Comparison of ENCODE assay signal across 8 cellular contexts in the genomic region with DNA sequence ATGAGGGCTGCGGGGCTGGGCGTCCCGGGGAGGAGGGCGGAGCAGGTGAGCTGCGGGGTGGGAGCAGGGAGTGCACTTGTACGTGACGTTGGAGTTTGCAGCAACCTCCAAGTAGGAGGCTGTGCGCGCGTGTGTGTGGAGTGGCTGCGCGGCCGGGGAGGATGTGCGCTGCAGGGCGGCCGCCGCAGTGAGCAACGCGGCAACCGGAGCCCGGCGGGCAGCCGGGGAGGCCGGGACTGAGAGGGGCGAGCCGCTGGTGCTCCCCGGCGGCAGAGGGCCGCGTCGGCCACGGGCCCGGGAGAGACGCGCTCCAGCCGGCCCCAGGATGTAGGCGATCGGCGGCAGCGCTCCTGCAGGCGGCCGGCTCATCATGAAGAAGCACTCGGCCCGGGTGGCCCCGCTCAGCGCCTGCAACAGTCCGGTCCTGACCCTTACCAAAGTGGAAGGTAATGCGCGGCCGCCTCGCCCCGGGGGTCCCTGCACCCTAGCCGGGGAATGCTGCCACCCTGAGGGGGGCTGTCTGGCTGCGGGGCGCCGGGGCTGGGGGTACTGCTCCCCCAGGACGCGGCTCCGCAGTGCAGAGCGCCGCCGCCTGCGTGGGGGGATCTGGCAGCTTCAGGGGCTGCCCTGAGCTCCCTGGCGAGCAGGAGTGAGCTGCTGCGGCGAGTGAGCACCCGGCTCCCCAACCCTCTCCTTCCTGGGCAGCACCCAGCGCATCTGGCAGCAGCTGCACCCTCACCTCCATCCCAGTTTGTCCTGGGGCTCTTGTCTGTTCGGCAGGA.
A peak's percentile ranks its signal among the peaks of the same experiment; 100 is the strongest.
DNase-seq lines count a peak whose midpoint lies in the region; ATAC-seq and TF ChIP-seq lines count a peak whose summit lies in the region.

No MANE protein-coding gene starts in this region.

- peak overlapping the region; percentile 64 for H3K9ac ChIP-seq in Loucy (ENCODE audit: low read depth, low read length, poor library complexity, severe bottlenecking)

- no peak overlapping the region for H3K27ac ChIP-seq in heart right ventricle

- H3K4me2 ChIP-seq in Loucy (ENCODE audit: low read depth, low read length, poor library complexity, severe bottlenecking), result peak overlapping the region; percentile 83

- H3K36me3 ChIP-seq in Loucy (ENCODE audit: insufficient read depth, low read length) (no peaks in the 10 kb centered on the region), heart right ventricle (no peaks in the 10 kb centered on the region)

- H3K4me3 ChIP-seq in Loucy (ENCODE audit: low read length, poor library complexity, severe bottlenecking) (peak overlapping the region; percentile 79), heart right ventricle (peak overlapping the region in 9 of 10 donors; percentile 26 to 56 (median 47))

- H3K9me3 ChIP-seq in Loucy (ENCODE audit: insufficient read depth, low read depth, low read length) (no peaks in the 10 kb centered on the region), heart right ventricle (no peaks in the 10 kb centered on the region)

- peak overlapping the region; percentile 92 for H2AFZ ChIP-seq in Loucy (ENCODE audit: low read length)

- peaks cover 19% of the 10 kb centered on the region for H3K4me1 Mint-ChIP-seq in activated T-helper 2 cell treated with anti-CD3 and anti-CD28 coated beads, Interferon-gamma antibody, Interleukin-2, Interleukin-4, amounts not matched to agents 10 μg/mL and 5 μg/mL and 100 μg/mL, durations not matched to agents 14 hours and 24 hours and 36 hours (ENCODE audit: low read depth)

- peak; percentile 77 for DNase-seq in Ammon's horn (ENCODE audit: low spot score)
- peak; percentile 20 for DNase-seq in activated T-helper 2 cell treated with anti-CD3 and anti-CD28 coated beads, Interferon-gamma antibody, Interleukin-2, Interleukin-4, amounts not matched to agents 10 μg/mL and 5 μg/mL and 100 μg/mL, durations not matched to agents 14 hours and 24 hours and 36 hours (ENCODE audit: low spot score)
- peak in 1 of 2 donors; percentile 26 for DNase-seq in heart right ventricle
- DNase-seq in putamen (ENCODE audit: low spot score), result peak; percentile 64
- DNase-seq in NCI-H2171 (lab: John Stamatoyannopoulos, UW), result no peak

- H3K79me2 ChIP-seq in Loucy (ENCODE audit: insufficient read depth, low read length), result no peaks in the 10 kb centered on the region

- no peak overlapping the region for H3K27ac Mint-ChIP-seq in activated T-helper 2 cell treated with anti-CD3 and anti-CD28 coated beads, Interferon-gamma antibody, Interleukin-2, Interleukin-4, amounts not matched to agents 10 μg/mL and 5 μg/mL and 100 μg/mL, durations not matched to agents 14 hours and 24 hours and 36 hours

- no peaks in the 10 kb centered on the region for H3K9me3 Mint-ChIP-seq in activated T-helper 2 cell treated with anti-CD3 and anti-CD28 coated beads, Interferon-gamma antibody, Interleukin-2, Interleukin-4, amounts not matched to agents 10 μg/mL and 5 μg/mL and 100 μg/mL, durations not matched to agents 14 hours and 24 hours and 36 hours

- H3K4me3 Mint-ChIP-seq in activated T-helper 2 cell treated with anti-CD3 and anti-CD28 coated beads, Interferon-gamma antibody, Interleukin-2, Interleukin-4, amounts not matched to agents 10 μg/mL and 5 μg/mL and 100 μg/mL, durations not matched to agents 14 hours and 24 hours and 36 hours (ENCODE audit: low read depth), result peak overlapping the region; percentile 51

- intact Hi-C loops in activated T-helper 2 cell treated with anti-CD3 and anti-CD28 coated beads, Interferon-gamma antibody, Interleukin-2, Interleukin-4, amounts not matched to agents 10 μg/mL and 5 μg/mL and 100 μg/mL, durations not matched to agents 14 hours and 24 hours and 36 hours (cut with micrococcal nuclease), result no loop called here
- intact Hi-C loops in heart right ventricle (cut with DNase I), result loop anchor here in 1 of 10 donors (10.0 kb wide), 1 partner anchor 100 kb away; no protein-coding TSS in a partner anchor

- H3K9me2 ChIP-seq in Loucy (replicated peaks; ENCODE audit: low read depth, low read length), result no peaks in the 10 kb centered on the region

- H3F3A ChIP-seq in Loucy (ENCODE audit: low read depth), result no peaks in the 10 kb centered on the region

- no peaks in the 10 kb centered on the region for H4K20me1 ChIP-seq in Loucy (ENCODE audit: insufficient read depth, low read length, poor library complexity, severe bottlenecking)

- TF ChIP-seq CTCF in Loucy (conservative IDR thresholded peaks at IDR 0.05; ENCODE audit: low read length), result no peak
- TF ChIP-seq CTCF in heart right ventricle (IDR thresholded peaks at IDR 0.05), result no peak

- no peaks in the 10 kb centered on the region for H3K36me3 Mint-ChIP-seq in activated T-helper 2 cell treated with anti-CD3 and anti-CD28 coated beads, Interferon-gamma antibody, Interleukin-2, Interleukin-4, amounts not matched to agents 10 μg/mL and 5 μg/mL and 100 μg/mL, durations not matched to agents 14 hours and 24 hours and 36 hours (ENCODE audit: low read depth)

- no peaks in the 10 kb centered on the region for H3K27me3 ChIP-seq in Loucy (ENCODE audit: insufficient read depth, low read length, poor library complexity, severe bottlenecking)
- peaks cover 9 to 82% (median 56%) of the 10 kb centered on the region in 7 donors for H3K27me3 ChIP-seq in heart right ventricle

- peaks cover 41% of the 10 kb centered on the region for H3K27me3 Mint-ChIP-seq in activated T-helper 2 cell treated with anti-CD3 and anti-CD28 coated beads, Interferon-gamma antibody, Interleukin-2, Interleukin-4, amounts not matched to agents 10 μg/mL and 5 μg/mL and 100 μg/mL, durations not matched to agents 14 hours and 24 hours and 36 hours (ENCODE audit: low read depth)

- H3K4me1 ChIP-seq in Loucy (ENCODE audit: insufficient read depth, low read length, poor library complexity, severe bottlenecking) (peaks cover 31% of the 10 kb centered on the region), heart right ventricle (peaks cover 4 to 25% (median 8%) of the 10 kb centered on the region in 9 donors)

- 0% methylated on average over 69 of the region's 69 CpGs for WGBS in heart right ventricle, 2 donors

- ATAC-seq in GM19438 (IDR thresholded peaks at IDR 0.05; ENCODE audit: low read depth, unreplicated experiment), result peak; percentile 45
- ATAC-seq in heart right ventricle, result peak; percentile 50 to 78 (median 66)
- ATAC-seq in GM18517 (IDR thresholded peaks at IDR 0.05; ENCODE audit: unreplicated experiment), result no peak
